8 cellular contexts compared by ENCODE assay signal in the genomic region with DNA sequence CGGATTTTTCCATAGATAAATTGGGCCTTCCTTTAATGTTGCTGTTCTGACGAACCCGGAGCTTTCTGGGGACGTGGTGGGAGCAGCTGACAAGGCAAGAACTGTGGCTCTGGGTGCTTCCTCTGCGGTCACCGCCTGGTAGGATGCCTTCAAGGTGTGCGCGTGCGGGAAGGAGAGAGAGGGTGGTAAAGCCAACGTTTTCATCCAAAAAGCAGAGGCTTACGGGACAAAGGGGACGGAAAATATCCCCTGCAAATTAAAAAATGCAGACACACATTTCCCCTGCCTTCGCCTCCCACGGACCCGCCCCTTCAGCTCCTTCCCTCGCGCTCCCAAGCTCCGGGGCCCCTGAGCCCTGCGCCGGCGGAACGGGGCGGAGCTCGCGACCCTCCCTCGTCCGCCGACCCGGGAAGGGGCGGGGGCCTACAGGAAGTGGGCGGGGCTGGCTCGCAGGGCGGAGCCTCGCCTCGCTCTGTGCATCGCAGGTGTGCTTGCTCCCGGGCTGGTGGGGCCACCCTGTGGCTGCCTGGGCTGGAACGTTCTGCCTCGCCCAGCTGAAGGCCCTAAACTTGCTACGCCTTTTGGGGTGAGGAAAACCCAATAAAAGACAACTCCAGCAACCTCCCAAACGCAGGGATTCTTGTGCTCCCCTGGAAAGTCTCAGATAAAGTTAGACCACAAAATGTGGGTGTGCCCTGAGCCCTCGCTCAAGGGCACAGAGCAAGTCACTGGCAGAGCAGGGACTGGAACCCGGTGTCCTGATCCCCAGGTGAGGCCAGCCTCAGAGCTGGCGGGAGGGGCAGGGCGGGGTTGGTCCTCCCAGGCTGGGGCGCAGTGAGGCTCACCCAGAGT. TPM values are rescaled to one million over a fixed set of nuclear protein-coding genes. Genes with fewer than 3 reads are reported as not detected.
DNase-seq lines count a peak whose midpoint lies in the region; ATAC-seq and TF ChIP-seq lines count a peak whose summit lies in the region.

No MANE protein-coding gene starts in this region.

- peak; percentile 71 for ATAC-seq in HG02642 (IDR thresholded peaks at IDR 0.05; ENCODE audit: poor library complexity, unreplicated experiment)
- peak; percentile 83 for ATAC-seq in activated CD8-positive, alpha-beta memory T cell treated with anti-CD3 and anti-CD28 coated beads, Interleukin-2, amount 10 ng/mL, durations not matched to agents 7 days and 5 days

- H3K36me3 ChIP-seq in neutrophil: no peaks in the 10 kb centered on the region
- no peaks in the 10 kb centered on the region for H3K36me3 ChIP-seq in suprapubic skin

- CTCF ChIA-PET in GM10248 (lab: Yijun Ruan, JAX): interaction anchor here (1.1 to 8.6 kb wide), 9 partner anchors 9 to 453 kb away, joined by 3 to 207 read pairs (median 11); no protein-coding TSS in a partner anchor
- CTCF ChIA-PET in activated CD8-positive, alpha-beta memory T cell treated with anti-CD3 and anti-CD28 coated beads, Interleukin-2, amount 10 ng/mL, durations not matched to agents 7 days and 5 days (lab: Charles Lee): interaction anchor here (0.7 to 7.2 kb wide), 12 partner anchors 13 to 455 kb away, joined by 3 to 121 read pairs (median 4); partner anchors contain the start of gene E2F6

- no peak overlapping the region for H3K27ac ChIP-seq in neutrophil
- H3K27ac ChIP-seq in suprapubic skin: peak overlapping the region; percentile 19

- TF ChIP-seq EP300 in suprapubic skin (IDR thresholded peaks at IDR 0.05): no peak

- H3K36me3 Mint-ChIP-seq in activated CD8-positive, alpha-beta memory T cell treated with anti-CD3 and anti-CD28 coated beads, Interleukin-2, amount 10 ng/mL, durations not matched to agents 7 days and 5 days: no peaks in the 10 kb centered on the region

- H3K27ac Mint-ChIP-seq in activated CD8-positive, alpha-beta memory T cell treated with anti-CD3 and anti-CD28 coated beads, Interleukin-2, amount 10 ng/mL, durations not matched to agents 7 days and 5 days: no peak overlapping the region

- H3K9me3 ChIP-seq in neutrophil (no peaks in the 10 kb centered on the region), suprapubic skin (no peaks in the 10 kb centered on the region)

- no peaks in the 10 kb centered on the region for H3K9me3 Mint-ChIP-seq in activated CD8-positive, alpha-beta memory T cell treated with anti-CD3 and anti-CD28 coated beads, Interleukin-2, amount 10 ng/mL, durations not matched to agents 7 days and 5 days (ENCODE audit: low read depth)

- DNase-seq in GM10248 (ENCODE audit: extremely low spot score) (peak; percentile 76), NCI-H526 (lab: John Stamatoyannopoulos, UW) (peak; percentile 54 to 93), erythroblast (lab: John Stamatoyannopoulos, UW) (peak; percentile 24 to 31), suprapubic skin (ENCODE audit: low spot score in 2 of 2) (no peak), GF-D8 (lab: John Stamatoyannopoulos, UW) (no peak)
- DNase-seq in activated CD8-positive, alpha-beta memory T cell treated with anti-CD3 and anti-CD28 coated beads, Interleukin-2, amount 10 ng/mL, durations not matched to agents 7 days and 5 days: peak; percentile 77

- peak; percentile 45 for TF ChIP-seq CTCF in GM10248 (IDR thresholded peaks at IDR 0.05; ENCODE audit: control extremely low read depth, extremely low read depth, low read depth, missing control alignments)
- no peak for TF ChIP-seq CTCF in neutrophil (IDR thresholded peaks at IDR 0.05)
- peak in 1 of 2 donors; percentile 7 for TF ChIP-seq CTCF in suprapubic skin (IDR thresholded peaks at IDR 0.05)

- H3K4me3 Mint-ChIP-seq in activated CD8-positive, alpha-beta memory T cell treated with anti-CD3 and anti-CD28 coated beads, Interleukin-2, amount 10 ng/mL, durations not matched to agents 7 days and 5 days: peak overlapping the region; percentile 50

- POLR2A ChIA-PET in GM10248 (lab: Yijun Ruan, JAX): no interaction called here

- TF ChIP-seq POLR2A in erythroblast (IDR thresholded peaks at IDR 0.05; ENCODE audit: low read length): no peak
- TF ChIP-seq POLR2A in suprapubic skin (IDR thresholded peaks at IDR 0.05): no peak

- WGBS in suprapubic skin: 12% methylated on average over 20 of the region's 46 CpGs

- H3K27me3 ChIP-seq in neutrophil: peaks cover 84% of the 10 kb centered on the region
- no peaks in the 10 kb centered on the region for H3K27me3 ChIP-seq in suprapubic skin

- peaks cover 17% of the 10 kb centered on the region for H3K27me3 Mint-ChIP-seq in activated CD8-positive, alpha-beta memory T cell treated with anti-CD3 and anti-CD28 coated beads, Interleukin-2, amount 10 ng/mL, durations not matched to agents 7 days and 5 days

- peaks cover 25% of the 10 kb centered on the region for H3K4me1 Mint-ChIP-seq in activated CD8-positive, alpha-beta memory T cell treated with anti-CD3 and anti-CD28 coated beads, Interleukin-2, amount 10 ng/mL, durations not matched to agents 7 days and 5 days

- H3K4me3 ChIP-seq in neutrophil (ENCODE audit: low read depth in 1 of 2, low read length in 1 of 2) (peak overlapping the region; percentile 40 to 49), suprapubic skin (peak overlapping the region; percentile 45)

- H3K4me1 ChIP-seq in neutrophil (ENCODE audit: control insufficient read depth in 1 of 2, insufficient read depth in 1 of 2, low read depth in 1 of 2, low read length in 1 of 2) (peaks cover 21 to 26% of the 10 kb centered on the region in 2 experiments), suprapubic skin (peaks cover 34% of the 10 kb centered on the region)

RNA-seq across cellular contexts. Expression of gene SLC66A3, which starts 25.4 kb away (rescaled TPM):
- total RNA-seq in activated CD8-positive, alpha-beta memory T cell treated with anti-CD3 and anti-CD28 coated beads, Interleukin-2, amount 10 ng/mL, durations not matched to agents 7 days and 5 days: 10 to 100 TPM in 1 of 2 experiments, 1 to 10 TPM in 1; 9.9 to 15.9 TPM
- 100 to 1,000 TPM in 1 of 4 donors, 10 to 100 TPM in 3; 30.3 to 101 (median 39.7) TPM for total RNA-seq in suprapubic skin

Comparison
In these comparisons a context has a peak if more than half of its experiments do, and no peak if none do; other contexts are left out.
1. DNase-seq: peak in GM10248 (single experiment), NCI-H526 (2 of 2), activated CD8-positive, alpha-beta memory T cell treated with anti-CD3 and anti-CD28 coated beads, Interleukin-2, amount 10 ng/mL, durations not matched to agents 7 days and 5 days (single experiment) and erythroblast (2 of 2); none in suprapubic skin (0 of 2) and GF-D8 (single experiment).